Comparison of ENCODE assay signal across 3 cellular contexts in the genomic region with DNA sequence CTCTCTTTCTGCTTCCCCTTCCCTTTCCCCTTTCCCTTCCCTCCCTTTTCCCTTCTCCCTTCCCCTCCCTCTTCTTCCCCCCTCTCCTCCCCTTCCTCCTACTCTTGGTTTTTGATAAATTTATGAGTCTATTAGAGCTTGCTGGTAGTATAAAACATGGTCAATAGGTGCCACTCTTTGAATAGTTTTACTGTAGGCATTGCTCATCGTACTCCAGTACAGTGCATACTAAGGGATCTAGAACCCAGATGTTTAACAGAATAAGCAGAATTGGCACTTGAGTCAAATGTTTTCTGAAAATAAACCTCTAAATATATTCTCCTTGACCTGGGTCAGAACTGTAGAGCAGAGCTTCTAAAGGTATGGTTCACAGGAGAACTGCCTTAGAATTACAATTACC.
TF ChIP-seq lines count a peak whose summit lies in the region.

No MANE protein-coding gene starts in this region.

TF ChIP-seq in SK-N-SH, 30 proteins besides CTCF, POLR2A, EP300 and RAD21 (continued from another document):
- TF ChIP-seq MXI1 (IDR thresholded peaks at IDR 0.05; ENCODE audit: low read depth, low read length) (no peak), JUND (IDR thresholded peaks at IDR 0.05) (no peak), GATA2 (CRISPR knock-in tag; IDR thresholded peaks at IDR 0.05) (no peak), CHD2 (IDR thresholded peaks at IDR 0.05; ENCODE audit: low read length, partially characterized antibody) (no peak), FOXJ3 (CRISPR knock-in tag; IDR thresholded peaks at IDR 0.05) (no peak)
- TF ChIP-seq, protein P1, sequence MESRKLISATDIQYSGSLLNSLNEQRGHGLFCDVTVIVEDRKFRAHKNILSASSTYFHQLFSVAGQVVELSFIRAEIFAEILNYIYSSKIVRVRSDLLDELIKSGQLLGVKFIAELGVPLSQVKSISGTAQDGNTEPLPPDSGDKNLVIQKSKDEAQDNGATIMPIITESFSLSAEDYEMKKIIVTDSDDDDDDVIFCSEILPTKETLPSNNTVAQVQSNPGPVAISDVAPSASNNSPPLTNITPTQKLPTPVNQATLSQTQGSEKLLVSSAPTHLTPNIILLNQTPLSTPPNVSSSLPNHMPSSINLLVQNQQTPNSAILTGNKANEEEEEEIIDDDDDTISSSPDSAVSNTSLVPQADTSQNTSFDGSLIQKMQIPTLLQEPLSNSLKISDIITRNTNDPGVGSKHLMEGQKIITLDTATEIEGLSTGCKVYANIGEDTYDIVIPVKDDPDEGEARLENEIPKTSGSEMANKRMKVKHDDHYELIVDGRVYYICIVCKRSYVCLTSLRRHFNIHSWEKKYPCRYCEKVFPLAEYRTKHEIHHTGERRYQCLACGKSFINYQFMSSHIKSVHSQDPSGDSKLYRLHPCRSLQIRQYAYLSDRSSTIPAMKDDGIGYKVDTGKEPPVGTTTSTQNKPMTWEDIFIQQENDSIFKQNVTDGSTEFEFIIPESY (IDR thresholded peaks at IDR 0.05; ENCODE audit: borderline replicate concordance, low read depth), result no peak

TF ChIP-seq in SK-N-SH treated with all-trans-retinoic acid at 6 μM for 48 hours, 23 proteins besides CTCF, POLR2A, EP300 and RAD21 (continued from another document):
- TF ChIP-seq, protein P2, sequence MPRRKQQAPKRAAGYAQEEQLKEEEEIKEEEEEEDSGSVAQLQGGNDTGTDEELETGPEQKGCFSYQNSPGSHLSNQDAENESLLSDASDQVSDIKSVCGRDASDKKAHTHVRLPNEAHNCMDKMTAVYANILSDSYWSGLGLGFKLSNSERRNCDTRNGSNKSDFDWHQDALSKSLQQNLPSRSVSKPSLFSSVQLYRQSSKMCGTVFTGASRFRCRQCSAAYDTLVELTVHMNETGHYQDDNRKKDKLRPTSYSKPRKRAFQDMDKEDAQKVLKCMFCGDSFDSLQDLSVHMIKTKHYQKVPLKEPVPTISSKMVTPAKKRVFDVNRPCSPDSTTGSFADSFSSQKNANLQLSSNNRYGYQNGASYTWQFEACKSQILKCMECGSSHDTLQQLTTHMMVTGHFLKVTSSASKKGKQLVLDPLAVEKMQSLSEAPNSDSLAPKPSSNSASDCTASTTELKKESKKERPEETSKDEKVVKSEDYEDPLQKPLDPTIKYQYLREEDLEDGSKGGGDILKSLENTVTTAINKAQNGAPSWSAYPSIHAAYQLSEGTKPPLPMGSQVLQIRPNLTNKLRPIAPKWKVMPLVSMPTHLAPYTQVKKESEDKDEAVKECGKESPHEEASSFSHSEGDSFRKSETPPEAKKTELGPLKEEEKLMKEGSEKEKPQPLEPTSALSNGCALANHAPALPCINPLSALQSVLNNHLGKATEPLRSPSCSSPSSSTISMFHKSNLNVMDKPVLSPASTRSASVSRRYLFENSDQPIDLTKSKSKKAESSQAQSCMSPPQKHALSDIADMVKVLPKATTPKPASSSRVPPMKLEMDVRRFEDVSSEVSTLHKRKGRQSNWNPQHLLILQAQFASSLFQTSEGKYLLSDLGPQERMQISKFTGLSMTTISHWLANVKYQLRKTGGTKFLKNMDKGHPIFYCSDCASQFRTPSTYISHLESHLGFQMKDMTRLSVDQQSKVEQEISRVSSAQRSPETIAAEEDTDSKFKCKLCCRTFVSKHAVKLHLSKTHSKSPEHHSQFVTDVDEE (CRISPR knock-in tag; IDR thresholded peaks at IDR 0.05), result no peak
- TF ChIP-seq PPARA (CRISPR knock-in tag; IDR thresholded peaks at IDR 0.05; ENCODE audit: borderline replicate concordance) (no peak), TCF4 (CRISPR knock-in tag; IDR thresholded peaks at IDR 0.05; ENCODE audit: borderline replicate concordance) (no peak), ISL1 (CRISPR knock-in tag; IDR thresholded peaks at IDR 0.05) (no peak), TOX (CRISPR knock-in tag; IDR thresholded peaks at IDR 0.05; ENCODE audit: borderline replicate concordance) (no peak), ZC3H10 (CRISPR knock-in tag; IDR thresholded peaks at IDR 0.05) (no peak), GLIS3 (CRISPR knock-in tag; IDR thresholded peaks at IDR 0.05) (no peak), OSR1 (CRISPR knock-in tag; IDR thresholded peaks at IDR 0.05) (no peak), ESRRG (CRISPR knock-in tag; IDR thresholded peaks at IDR 0.05) (no peak), CSDC2 (CRISPR knock-in tag; IDR thresholded peaks at IDR 0.05) (no peak), ZNF8 (CRISPR knock-in tag; IDR thresholded peaks at IDR 0.05) (no peak)
- TF ChIP-seq, protein P3, sequence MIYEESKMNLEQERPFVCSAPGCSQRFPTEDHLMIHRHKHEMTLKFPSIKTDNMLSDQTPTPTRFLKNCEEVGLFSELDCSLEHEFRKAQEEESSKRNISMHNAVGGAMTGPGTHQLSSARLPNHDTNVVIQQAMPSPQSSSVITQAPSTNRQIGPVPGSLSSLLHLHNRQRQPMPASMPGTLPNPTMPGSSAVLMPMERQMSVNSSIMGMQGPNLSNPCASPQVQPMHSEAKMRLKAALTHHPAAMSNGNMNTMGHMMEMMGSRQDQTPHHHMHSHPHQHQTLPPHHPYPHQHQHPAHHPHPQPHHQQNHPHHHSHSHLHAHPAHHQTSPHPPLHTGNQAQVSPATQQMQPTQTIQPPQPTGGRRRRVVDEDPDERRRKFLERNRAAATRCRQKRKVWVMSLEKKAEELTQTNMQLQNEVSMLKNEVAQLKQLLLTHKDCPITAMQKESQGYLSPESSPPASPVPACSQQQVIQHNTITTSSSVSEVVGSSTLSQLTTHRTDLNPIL (CRISPR knock-in tag; IDR thresholded peaks at IDR 0.05; ENCODE audit: low read depth), result no peak
- TF ChIP-seq, protein P4, sequence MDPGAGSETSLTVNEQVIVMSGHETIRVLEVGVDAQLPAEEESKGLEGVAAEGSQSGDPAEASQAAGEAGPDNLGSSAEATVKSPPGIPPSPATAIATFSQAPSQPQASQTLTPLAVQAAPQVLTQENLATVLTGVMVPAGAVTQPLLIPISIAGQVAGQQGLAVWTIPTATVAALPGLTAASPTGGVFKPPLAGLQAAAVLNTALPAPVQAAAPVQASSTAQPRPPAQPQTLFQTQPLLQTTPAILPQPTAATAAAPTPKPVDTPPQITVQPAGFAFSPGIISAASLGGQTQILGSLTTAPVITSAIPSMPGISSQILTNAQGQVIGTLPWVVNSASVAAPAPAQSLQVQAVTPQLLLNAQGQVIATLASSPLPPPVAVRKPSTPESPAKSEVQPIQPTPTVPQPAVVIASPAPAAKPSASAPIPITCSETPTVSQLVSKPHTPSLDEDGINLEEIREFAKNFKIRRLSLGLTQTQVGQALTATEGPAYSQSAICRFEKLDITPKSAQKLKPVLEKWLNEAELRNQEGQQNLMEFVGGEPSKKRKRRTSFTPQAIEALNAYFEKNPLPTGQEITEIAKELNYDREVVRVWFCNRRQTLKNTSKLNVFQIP (CRISPR knock-in tag; IDR thresholded peaks at IDR 0.05; ENCODE audit: borderline replicate concordance, low read depth), result no peak
TF ChIP-seq in SK-N-SH treated with all-trans-retinoic acid at 6 μM for 48 hours: peak in this region for 0.

TF ChIP-seq in Ishikawa, 13 proteins besides CTCF, POLR2A, EP300 and RAD21 (continued from another document):
- TF ChIP-seq, protein P5, sequence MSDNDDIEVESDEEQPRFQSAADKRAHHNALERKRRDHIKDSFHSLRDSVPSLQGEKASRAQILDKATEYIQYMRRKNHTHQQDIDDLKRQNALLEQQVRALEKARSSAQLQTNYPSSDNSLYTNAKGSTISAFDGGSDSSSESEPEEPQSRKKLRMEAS (IDR thresholded peaks at IDR 0.05), result no peak
- no peak for TF ChIP-seq CEBPB (IDR thresholded peaks at IDR 0.05)
- TF ChIP-seq ZBTB7A (IDR thresholded peaks at IDR 0.05; ENCODE audit: low read depth), result no peak
- TF ChIP-seq TAF1 (IDR thresholded peaks at IDR 0.05; ENCODE audit: low read depth), result no peak
- TF ChIP-seq CREB1 (IDR thresholded peaks at IDR 0.05; ENCODE audit: low read depth), result no peak
- no peak for TF ChIP-seq EGR1 (IDR thresholded peaks at IDR 0.05)
- TF ChIP-seq TCF12 (IDR thresholded peaks at IDR 0.05; ENCODE audit: low read depth), result no peak
- TF ChIP-seq YY1 (IDR thresholded peaks at IDR 0.05; ENCODE audit: low read depth), result no peak
- TF ChIP-seq TEAD4 (IDR thresholded peaks at IDR 0.05), result no peak
- TF ChIP-seq NFIC (IDR thresholded peaks at IDR 0.05), result no peak
TF ChIP-seq in Ishikawa: peak in this region for 0.
